14 cellular contexts compared by ENCODE assay signal in the genomic region with DNA sequence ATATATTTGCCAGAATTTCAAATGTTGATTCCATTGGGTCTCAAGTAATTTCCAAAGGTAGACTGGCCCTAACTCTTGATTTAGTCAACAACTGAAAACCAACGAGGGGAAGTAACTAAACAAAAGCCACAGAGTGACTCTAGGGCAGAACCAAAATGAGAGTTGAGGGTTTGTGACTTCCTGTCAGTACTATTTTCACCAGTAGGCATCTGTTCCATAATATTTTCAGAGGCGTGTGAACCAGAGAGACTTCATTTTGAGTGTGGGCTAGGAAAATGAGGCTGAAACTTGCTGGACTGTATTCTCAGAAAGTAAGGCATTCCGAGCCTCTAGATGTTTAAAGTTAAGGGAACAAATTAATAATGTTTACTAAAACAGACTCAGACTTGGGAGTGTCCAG.
A peak's percentile ranks its signal among the peaks of the same experiment; 100 is the strongest.
DNase-seq lines count a peak whose midpoint lies in the region; ATAC-seq and TF ChIP-seq lines count a peak whose summit lies in the region.
"Had no signal": no experiment of that assay in that cellular context is flagged by ENCODE, and none has a peak within 500 bp of the region (broad histone marks: within the 10 kb centered on the region; RNA-seq: fewer than 3 reads in every experiment).

No MANE protein-coding gene starts in this region.

- no peaks in the 10 kb centered on the region for H3K27me3 Mint-ChIP-seq in naive thymus-derived CD8-positive, alpha-beta T cell
- H3K27me3 Mint-ChIP-seq: CD8-positive, alpha-beta memory T cell had no signal

- peaks cover 0 to 13% (median 7%) of the 10 kb centered on the region in 4 donors for H3K4me1 Mint-ChIP-seq in naive thymus-derived CD8-positive, alpha-beta T cell

- no peaks in the 10 kb centered on the region for H3K27me3 ChIP-seq in lower lobe of right lung (ENCODE audit: low read depth)
- H3K27me3 ChIP-seq: heart left ventricle had no signal

- no peak for TF ChIP-seq POLR2A in GM18505 (IDR thresholded peaks at IDR 0.05; ENCODE audit: borderline replicate concordance, extremely low read depth, insufficient read depth, insufficient read length)

- POLR2A ChIA-PET in naive thymus-derived CD8-positive, alpha-beta T cell (lab: Charles Lee): no interaction called here

- H3K36me3 Mint-ChIP-seq in naive thymus-derived CD8-positive, alpha-beta T cell: peaks cover 19 to 65% (median 62%) of the 10 kb centered on the region in 3 donors

- no peaks in the 10 kb centered on the region for H3K4me1 ChIP-seq in lower lobe of right lung

- H3K36me3 ChIP-seq in lower lobe of right lung: no peaks in the 10 kb centered on the region

- ATAC-seq in GM18505 (IDR thresholded peaks at IDR 0.05; ENCODE audit: unreplicated experiment) (peak; percentile 91), GM21360 (IDR thresholded peaks at IDR 0.05; ENCODE audit: unreplicated experiment) (peak; percentile 95), HG03064 (IDR thresholded peaks at IDR 0.05; ENCODE audit: low read depth, unreplicated experiment) (peak; percentile 96), lower lobe of right lung (no peak)
- ATAC-seq in naive thymus-derived CD8-positive, alpha-beta T cell: no peak
- ATAC-seq: HCT116, heart left ventricle had no signal

- no peak overlapping the region for H3K4me3 ChIP-seq in lower lobe of right lung
- H3K4me3 ChIP-seq: heart left ventricle had no signal

- DNase-seq in NOMO-1 (lab: John Stamatoyannopoulos, UW; ENCODE audit: unreplicated experiment in 2 of 2): peak; percentile 28 to 67
- no peak for DNase-seq in activated CD4-positive, alpha-beta T cell treated with anti-CD3 and anti-CD28 coated beads for 48 hours
- no peak for DNase-seq in hepatic stellate cell (ENCODE audit: low spot score)
- DNase-seq in naive thymus-derived CD8-positive, alpha-beta T cell: no peak
- DNase-seq in lower lobe of right lung: no peak
- DNase-seq: CD8-positive, alpha-beta memory T cell; heart left ventricle; NCI-H187 treated with DMSO at 0.1 percent for 48 hours; substantia nigra; SW 1271 had no signal

- no peak overlapping the region for H3K4me3 Mint-ChIP-seq in naive thymus-derived CD8-positive, alpha-beta T cell
- H3K4me3 Mint-ChIP-seq: CD8-positive, alpha-beta memory T cell had no signal

- TF ChIP-seq CTCF in lower lobe of right lung (IDR thresholded peaks at IDR 0.05): no peak

- no peak overlapping the region for H3K27ac Mint-ChIP-seq in naive thymus-derived CD8-positive, alpha-beta T cell

- intact Hi-C loops in lower lobe of right lung (cut with DNase I): no loop called here

- H3K27ac ChIP-seq in lower lobe of right lung: no peak overlapping the region
- H3K27ac ChIP-seq: heart left ventricle had no signal

- no peaks in the 10 kb centered on the region for H3K9me3 ChIP-seq in lower lobe of right lung
- H3K9me3 ChIP-seq: heart left ventricle had no signal

- H3K9me3 Mint-ChIP-seq in naive thymus-derived CD8-positive, alpha-beta T cell: peaks cover 0 to 4% (median 0%) of the 10 kb centered on the region in 9 donors
- H3K9me3 Mint-ChIP-seq: CD8-positive, alpha-beta memory T cell had no signal

Comparison
In these comparisons a context has a peak if more than half of its experiments do, and no peak if none do; other contexts are left out.
1. ATAC-seq: peak in GM18505 (single experiment), GM21360 (single experiment) and HG03064 (single experiment); none in naive thymus-derived CD8-positive, alpha-beta T cell (0 of 2) and lower lobe of right lung (0 of 2).
2. DNase-seq: peak in NOMO-1 (2 of 2); none in activated CD4-positive, alpha-beta T cell treated with anti-CD3 and anti-CD28 coated beads for 48 hours (single experiment), hepatic stellate cell (single experiment), naive thymus-derived CD8-positive, alpha-beta T cell (0 of 10) and lower lobe of right lung (single experiment).